Comparison of ENCODE assay signal across 8 cellular contexts in the genomic region with DNA sequence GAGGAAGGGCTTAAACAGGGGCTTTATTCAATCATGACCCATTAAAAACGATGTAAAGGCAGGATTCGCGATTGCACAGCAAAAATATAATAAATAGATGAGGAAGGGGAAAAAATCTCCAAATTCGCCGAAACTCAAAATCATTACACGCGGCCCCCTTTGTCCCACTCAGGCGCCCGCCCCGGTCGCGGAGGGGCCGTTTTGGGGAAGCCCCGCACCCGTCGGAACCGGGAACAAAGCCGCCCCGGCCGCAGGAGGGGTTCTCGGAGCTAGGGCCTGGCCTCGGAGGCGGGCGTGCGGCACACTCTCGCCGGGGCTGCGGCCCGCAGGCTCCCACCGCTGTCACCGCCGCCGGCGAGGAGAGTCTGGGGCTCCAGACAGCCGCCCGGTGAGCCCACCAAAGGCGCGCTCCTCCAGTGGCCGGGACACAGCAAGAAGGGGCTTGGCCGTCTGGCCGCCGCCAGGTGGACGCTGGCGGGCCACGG. TPM values are rescaled to one million over a fixed set of nuclear protein-coding genes. Genes with fewer than 3 reads are reported as not detected.
DNase-seq lines count a peak whose midpoint lies in the region; ATAC-seq and TF ChIP-seq lines count a peak whose summit lies in the region.

No MANE protein-coding gene starts in this region.

- CTCF ChIA-PET in AG04450 (lab: Charles Lee) = interaction anchor here (2.2 kb wide), 1 partner anchor 157 kb away, joined by 8 read pairs; no protein-coding TSS in a partner anchor

- peak overlapping the region; percentile 76 to 90 for H3K9ac ChIP-seq in duodenal mucosa (ENCODE audit: low read depth in 1 of 2, low read length in 2 of 2)

- peaks cover 6 to 10% of the 10 kb centered on the region in 2 donors for H3K4me1 ChIP-seq in duodenal mucosa (ENCODE audit: control insufficient read depth in 1 of 2, insufficient read depth in 2 of 2, low read length in 2 of 2)
- peaks cover 18% of the 10 kb centered on the region for H3K4me1 ChIP-seq in mucosa of descending colon (ENCODE audit: low read depth)
- H3K4me1 ChIP-seq in stomach = peaks cover 0 to 27% (median 13%) of the 10 kb centered on the region in 4 donors

- DNase-seq in AG04450 (ENCODE audit: low read depth, low spot score) = no peak
- DNase-seq in WERI-Rb-1 = no peak
- peak; percentile 43 to 78 (median 73) for DNase-seq in mucosa of descending colon
- DNase-seq in stomach = peak; percentile 46
- no peak for DNase-seq in DMS153 (lab: John Stamatoyannopoulos, UW)

- intact Hi-C loops in mucosa of descending colon (cut with DNase I, micrococcal nuclease) = loop anchor here in 1 of 2 donors (5.0 kb wide), 1 partner anchor 143 kb away; a partner anchor contains a TSS
- intact Hi-C loops in stomach (cut with DNase I; ENCODE audit: low total_unique reads) = no loop called here

- no peak for TF ChIP-seq CTCF in AG04450 (IDR thresholded peaks at IDR 0.05; ENCODE audit: low read depth, low read length)
- TF ChIP-seq CTCF in WERI-Rb-1 (IDR thresholded peaks at IDR 0.05; ENCODE audit: low read depth, low read length) = no peak
- TF ChIP-seq CTCF in mucosa of descending colon (IDR thresholded peaks at IDR 0.05) = no peak
- no peak for TF ChIP-seq CTCF in stomach (IDR thresholded peaks at IDR 0.05)

- ATAC-seq in GM19035 (IDR thresholded peaks at IDR 0.05; ENCODE audit: unreplicated experiment) (peak; percentile 21), HG03432 (IDR thresholded peaks at IDR 0.05; ENCODE audit: unreplicated experiment) (peak; percentile 20), mucosa of descending colon (peak; percentile 63)

- TF ChIP-seq EP300 in stomach (IDR thresholded peaks at IDR 0.05) = no peak

- H3K36me3 ChIP-seq in WERI-Rb-1 = peaks cover 6% of the 10 kb centered on the region; the same call in 1 of the 2 replicates
- no peaks in the 10 kb centered on the region for H3K36me3 ChIP-seq in duodenal mucosa (ENCODE audit: control insufficient read depth in 1 of 2, insufficient read depth in 2 of 2, low read length in 2 of 2)
- no peaks in the 10 kb centered on the region for H3K36me3 ChIP-seq in mucosa of descending colon (ENCODE audit: low read depth)
- no peaks in the 10 kb centered on the region for H3K36me3 ChIP-seq in stomach

- no peaks in the 10 kb centered on the region for H3K27me3 ChIP-seq in AG04450 (ENCODE audit: control insufficient read depth, insufficient read depth, low read length)
- H3K27me3 ChIP-seq in WERI-Rb-1 (ENCODE audit: insufficient read depth, low read depth, severe bottlenecking) = no peaks in the 10 kb centered on the region
- H3K27me3 ChIP-seq in duodenal mucosa (ENCODE audit: control insufficient read depth in 1 of 2, insufficient read depth in 2 of 2, low read length in 2 of 2) = no peaks in the 10 kb centered on the region
- no peaks in the 10 kb centered on the region for H3K27me3 ChIP-seq in stomach

- WGBS in stomach, 5 donors = 0 to 2% (median 1%) methylated on average over 20 to 45 of the region's 45 CpGs

- no peak for TF ChIP-seq POLR2A in stomach (IDR thresholded peaks at IDR 0.05)

- POLR2A ChIA-PET in AG04450 (lab: Yijun Ruan, JAX) = interaction anchor here (0.6 to 1.0 kb wide), 2 partner anchors 14 to 87 kb away, joined by 3 to 7 read pairs; no protein-coding TSS in a partner anchor

- H3K27ac ChIP-seq in AG04450 (ENCODE audit: low read depth, low read length) = peak overlapping the region; percentile 40
- H3K27ac ChIP-seq in WERI-Rb-1 = peak overlapping the region; percentile 93
- peak overlapping the region; percentile 60 for H3K27ac ChIP-seq in duodenal mucosa (ENCODE audit: low read depth, low read length)
- H3K27ac ChIP-seq in stomach = peak overlapping the region; percentile 87 to 97 (median 93)

- H3K9me3 ChIP-seq in AG04450 (ENCODE audit: control insufficient read depth, insufficient read depth, low read length) (no peaks in the 10 kb centered on the region; the same call in 1 of the 2 replicates), WERI-Rb-1 (ENCODE audit: severe bottlenecking) (no peaks in the 10 kb centered on the region), duodenal mucosa (ENCODE audit: control insufficient read depth in 1 of 2, low read length in 2 of 2) (no peaks in the 10 kb centered on the region), mucosa of descending colon (no peaks in the 10 kb centered on the region), stomach (no peaks in the 10 kb centered on the region)

- peak overlapping the region; percentile 79 for H3K4me3 ChIP-seq in AG04450 (ENCODE audit: low read depth, low read length)
- peak overlapping the region; percentile 96 for H3K4me3 ChIP-seq in WERI-Rb-1 (ENCODE audit: low read depth, low read length)
- peak overlapping the region; percentile 76 to 88 for H3K4me3 ChIP-seq in duodenal mucosa (ENCODE audit: low read depth in 1 of 2, low read length in 2 of 2)
- peak overlapping the region; percentile 83 for H3K4me3 ChIP-seq in mucosa of descending colon
- H3K4me3 ChIP-seq in stomach = peak overlapping the region; percentile 77 to 97 (median 92)

RNA-seq across cellular contexts. Expression of a gene that starts 0.5 kb away (rescaled TPM):
- polyA plus RNA-seq in AG04450 (2011; rRNA removed) (16.8 and 21.7 TPM in 2 replicates), stomach (1 to 10 TPM; 2.7 to 3.9 (median 3.7) TPM)
- 10.7 and 17.5 TPM in 2 replicates for polyA minus RNA-seq in AG04450 (2011; rRNA and poly(A)+ RNA removed)
- total RNA-seq in mucosa of descending colon (1 to 10 TPM; 5.3 to 8.3 (median 5.4) TPM), stomach (10 to 100 TPM in 2 of 5 donors, 1 to 10 TPM in 2, not detected in 1; 1.3 to 16.2 (median 8.4) TPM)

RNA-seq across cellular contexts. Expression of a gene that starts 53.7 kb away (rescaled TPM):
- polyA plus RNA-seq in AG04450 (2011; rRNA removed) (18.5 and 23.0 TPM in 2 replicates), stomach (10 to 100 TPM; 63.3 to 75.3 (median 69.7) TPM)
- polyA minus RNA-seq in AG04450 (2011; rRNA and poly(A)+ RNA removed) = 41.9 and 61.7 TPM in 2 replicates
- total RNA-seq in mucosa of descending colon (10 to 100 TPM in 2 of 3 donors, 1 to 10 TPM in 1; 9.2 to 20.8 (median 10.5) TPM), stomach (100 to 1,000 TPM in 1 of 5 donors, 10 to 100 TPM in 4; 29.2 to 167 (median 50.2) TPM)

Comparison
In these comparisons a context has a peak if more than half of its experiments do, and no peak if none do; other contexts are left out.
1. DNase-seq: peak in mucosa of descending colon (3 of 3) and stomach (single experiment); none in AG04450 (single experiment), WERI-Rb-1 (single experiment) and DMS153 (single experiment).
2. H3K27ac ChIP-seq: peak in every context shown above with its lines; median percentile 93 in WERI-Rb-1; 93 in stomach; 60 in duodenal mucosa; 40 in AG04450.
3. Peak in every context shown above with its lines, with median percentiles within 50 percentile points of each other: H3K4me3 ChIP-seq and ATAC-seq.